In the genomic region with DNA sequence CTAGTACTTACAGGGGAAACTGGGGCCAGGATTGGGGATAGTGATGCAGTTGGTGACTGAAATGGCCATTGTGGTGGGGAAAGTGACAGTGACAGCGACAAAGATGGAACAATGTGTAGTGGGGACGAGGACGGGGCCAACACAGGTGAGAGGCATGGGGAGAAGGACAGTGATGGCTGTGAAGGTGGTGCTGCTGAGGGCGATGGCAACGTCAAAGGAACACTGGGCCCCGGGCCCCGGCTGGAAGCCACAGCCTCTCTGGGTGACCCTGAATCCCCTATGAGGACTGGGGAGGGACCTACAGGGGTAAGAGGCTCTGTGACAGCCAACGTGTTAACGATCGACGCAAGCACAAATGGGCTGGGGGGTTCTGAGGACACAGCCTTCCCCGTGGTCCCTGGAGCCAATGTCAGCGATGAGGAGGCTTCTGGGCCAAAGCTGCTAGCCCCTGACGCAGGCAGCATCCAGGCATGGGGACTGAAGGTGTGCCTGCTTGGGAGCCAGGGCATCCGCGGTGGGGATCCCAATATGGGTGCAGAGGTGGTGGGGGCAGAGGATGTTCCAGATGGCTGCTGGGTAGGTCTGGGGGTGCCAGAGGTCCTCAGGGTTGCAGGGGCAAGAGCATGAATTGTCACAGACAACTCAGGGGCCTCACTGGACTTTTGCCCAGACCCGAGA, we compare ENCODE assay signal across 17 cellular contexts. TPM values are rescaled to one million over a fixed set of nuclear protein-coding genes. Genes with fewer than 3 reads are reported as not detected.
DNase-seq lines count a peak whose midpoint lies in the region; ATAC-seq and TF ChIP-seq lines count a peak whose summit lies in the region.
"Had no signal": no experiment of that assay in that cellular context is flagged by ENCODE, and none has a peak within 500 bp of the region (broad histone marks: within the 10 kb centered on the region; RNA-seq: fewer than 3 reads in every experiment).

No MANE protein-coding gene starts in this region.

- no peak overlapping the region for H3K27ac ChIP-seq in osteoblast (ENCODE audit: low read depth, low read length)
- H3K27ac ChIP-seq: BLaER1 treated with 17β-estradiol and CSF1 and Interleukin-3, amounts not matched to agents 10 nM and 100 nM; RWPE1 had no signal

- peaks cover 39% of the 10 kb centered on the region for H3K27me3 ChIP-seq in osteoblast (ENCODE audit: insufficient read depth, low read length)
- H3K27me3 ChIP-seq: BLaER1 treated with 17β-estradiol and CSF1 and Interleukin-3, amounts not matched to agents 10 nM and 100 nM had no signal

- no peak for ATAC-seq in activated T-cell treated with anti-CD3 and anti-CD28 coated beads, Interleukin-2, amount 50 U/mL, for 4 hours
- ATAC-seq in T-helper 17 cell (no peak), HG03025 (IDR thresholded peaks at IDR 0.05; ENCODE audit: low FRiP score, unreplicated experiment) (no peak), HG03520 (IDR thresholded peaks at IDR 0.05; ENCODE audit: unreplicated experiment) (no peak)
- ATAC-seq: GM12878 had no signal

- H3K27ac Mint-ChIP-seq in T-helper 17 cell, result no peak overlapping the region
- H3K27ac Mint-ChIP-seq: H9 had no signal

- no peaks in the 10 kb centered on the region for H3K4me1 Mint-ChIP-seq in activated T-cell treated with anti-CD3 and anti-CD28 coated beads, Interleukin-2, amount 50 U/mL, for 4 hours (ENCODE audit: low read depth)
- peaks cover 2% of the 10 kb centered on the region for H3K4me1 Mint-ChIP-seq in T-helper 17 cell

- no peaks in the 10 kb centered on the region for H3K4me1 ChIP-seq in osteoblast (ENCODE audit: insufficient read depth, low read length)

- DNase-seq in activated T-cell treated with anti-CD3 and anti-CD28 coated beads, Interleukin-2, amount 50 U/mL, for 1 hour, result peak; percentile 12
- DNase-seq in activated T-cell treated with anti-CD3 and anti-CD28 coated beads, Interleukin-2, amount 50 U/mL, for 4 hours, result no peak
- DNase-seq in GM03348 (ENCODE audit: low spot score), result peak; percentile 5
- no peak for DNase-seq in T-helper 17 cell
- DNase-seq in osteoblast (ENCODE audit: insufficient read length, low spot score, missing footprints), result peak; percentile 71
- DNase-seq in T-helper 1 cell, result no peak
- DNase-seq: H9, MM.1S, NCI-H1105 treated with DMSO at 0.1 percent for 48 hours, NCI-H187, NCI-H69 had no signal

- peaks cover 4% of the 10 kb centered on the region for H4K20me1 ChIP-seq in osteoblast (ENCODE audit: insufficient read depth, low read length)
- H4K20me1 ChIP-seq: BLaER1 treated with 17β-estradiol and CSF1 and Interleukin-3, amounts not matched to agents 10 nM and 100 nM had no signal

- peaks cover 23% of the 10 kb centered on the region for H3K27me3 Mint-ChIP-seq in activated T-cell treated with anti-CD3 and anti-CD28 coated beads, Interleukin-2, amount 50 U/mL, for 4 hours (ENCODE audit: low read depth)
- peaks cover 28% of the 10 kb centered on the region for H3K27me3 Mint-ChIP-seq in T-helper 17 cell

- H3K4me3 ChIP-seq in osteoblast (ENCODE audit: insufficient read depth, low read length), result no peak overlapping the region
- H3K4me3 ChIP-seq: BLaER1 treated with 17β-estradiol and CSF1 and Interleukin-3, amounts not matched to agents 10 nM and 100 nM; GM12878 had no signal

- H3K4me2 ChIP-seq in osteoblast (ENCODE audit: insufficient read depth, low read length), result no peak overlapping the region

- no peak for TF ChIP-seq CTCF in osteoblast (IDR thresholded peaks at IDR 0.05; ENCODE audit: extremely low read depth, low read depth, low read length)

- H3K4me3 Mint-ChIP-seq in activated T-cell treated with anti-CD3 and anti-CD28 coated beads, Interleukin-2, amount 50 U/mL, for 4 hours, result no peak overlapping the region
- peak overlapping the region; percentile 2 for H3K4me3 Mint-ChIP-seq in T-helper 17 cell
- H3K4me3 Mint-ChIP-seq: H9 had no signal

- H3K9me3 ChIP-seq in T-helper 17 cell (ENCODE audit: control insufficient read depth, low read length, poor library complexity, severe bottlenecking) (no peaks in the 10 kb centered on the region), osteoblast (ENCODE audit: low read depth, low read length) (no peaks in the 10 kb centered on the region)
- H3K9me3 ChIP-seq: BLaER1 treated with 17β-estradiol and CSF1 and Interleukin-3, amounts not matched to agents 10 nM and 100 nM had no signal

- H3K36me3 ChIP-seq in osteoblast (ENCODE audit: insufficient read depth, low read length), result no peaks in the 10 kb centered on the region
- H3K36me3 ChIP-seq: BLaER1 treated with 17β-estradiol and CSF1 and Interleukin-3, amounts not matched to agents 10 nM and 100 nM had no signal

- H3K9me3 Mint-ChIP-seq in activated T-cell treated with anti-CD3 and anti-CD28 coated beads, Interleukin-2, amount 50 U/mL, for 4 hours, result no peaks in the 10 kb centered on the region
- H3K9me3 Mint-ChIP-seq: H9 had no signal

- H3K79me2 ChIP-seq in osteoblast (ENCODE audit: insufficient read depth, low read length), result no peaks in the 10 kb centered on the region

- no peaks in the 10 kb centered on the region for H3K36me3 Mint-ChIP-seq in activated T-cell treated with anti-CD3 and anti-CD28 coated beads, Interleukin-2, amount 50 U/mL, for 4 hours (ENCODE audit: insufficient read depth)
- H3K36me3 Mint-ChIP-seq in T-helper 17 cell (ENCODE audit: low read depth), result peaks cover 9% of the 10 kb centered on the region

- H2AFZ ChIP-seq in osteoblast (ENCODE audit: low read length), result no peak overlapping the region

RNA-seq across cellular contexts. Expression of a gene that starts 25.2 kb away (rescaled TPM):
- not detected for total RNA-seq in activated T-cell treated with anti-CD3 and anti-CD28 coated beads, Interleukin-2, amount 50 U/mL, for 4 hours
- total RNA-seq in T-helper 17 cell (not detected), osteoblast (not detected in 2 replicates)
- total RNA-seq: A172, GM12878, H9 had no signal

RNA-seq across cellular contexts. Expression of a gene that starts 31.3 kb away (rescaled TPM):
- 10 to 100 TPM; 49.9 to 68.7 (median 62.0) TPM for total RNA-seq in activated T-cell treated with anti-CD3 and anti-CD28 coated beads, Interleukin-2, amount 50 U/mL, for 4 hours
- 10 to 100 TPM; 30.7 to 45.6 TPM for total RNA-seq in T-helper 17 cell
- 4.7 and 6.5 TPM in 2 replicates for total RNA-seq in osteoblast

RNA-seq across cellular contexts. Expression of a gene that starts 49.7 kb away (rescaled TPM):
- not detected for total RNA-seq in activated T-cell treated with anti-CD3 and anti-CD28 coated beads, Interleukin-2, amount 50 U/mL, for 4 hours
- under 1 TPM in 1 of 2 donors, not detected in 1; 0.10 TPM for total RNA-seq in T-helper 17 cell
- not detected in 2 replicates for total RNA-seq in osteoblast
- total RNA-seq: A172, GM12878 had no signal

Comparison
In these comparisons a context has a peak if more than half of its experiments do, and no peak if none do; other contexts are left out.
1. DNase-seq: peak in activated T-cell treated with anti-CD3 and anti-CD28 coated beads, Interleukin-2, amount 50 U/mL, for 1 hour (single experiment), GM03348 (single experiment) and osteoblast (single experiment); none in activated T-cell treated with anti-CD3 and anti-CD28 coated beads, Interleukin-2, amount 50 U/mL, for 4 hours (single experiment), T-helper 17 cell (0 of 3) and T-helper 1 cell (0 of 5).